1 cellular context compared by ENCODE assay signal in the genomic region with DNA sequence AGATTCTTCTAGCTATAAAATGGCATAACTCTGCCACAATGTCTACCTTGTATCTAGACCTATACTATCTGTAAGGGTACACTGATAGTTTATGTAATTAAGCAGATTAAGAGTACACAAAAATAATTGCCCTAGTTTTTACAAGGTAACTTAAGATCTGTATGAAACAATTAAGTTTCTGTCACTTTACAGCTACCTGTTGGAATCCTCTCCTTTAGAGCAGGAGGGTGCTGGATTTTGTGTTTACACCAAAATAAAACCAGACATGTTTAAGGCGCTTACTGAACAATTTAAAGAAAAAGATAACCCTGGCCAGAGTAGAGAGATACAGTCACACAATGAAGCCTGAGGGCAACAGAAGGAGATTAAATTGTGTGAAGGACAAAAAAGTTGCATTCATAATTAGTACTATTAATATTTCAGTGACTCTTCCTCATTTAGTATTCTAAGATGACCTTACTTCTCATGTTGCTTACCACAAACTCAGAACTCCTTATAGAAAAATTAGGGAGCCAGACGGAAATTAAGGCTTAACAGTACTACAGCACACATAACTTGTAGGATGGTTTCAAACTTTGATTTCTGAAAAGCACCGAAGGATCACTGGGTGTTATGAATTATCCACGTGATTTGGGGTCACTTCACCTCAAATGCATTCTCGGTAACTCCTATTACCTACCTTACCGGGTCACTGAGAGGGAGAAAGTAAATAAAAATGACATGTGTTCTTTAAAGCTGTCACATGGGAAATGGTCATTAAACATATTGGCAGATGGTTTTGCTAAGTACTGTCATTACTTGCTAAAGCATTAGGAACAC.
TF ChIP-seq lines count a peak whose summit lies in the region.

No MANE protein-coding gene starts in this region.

TF ChIP-seq in IMR-90, 13 proteins besides CTCF, POLR2A, EP300 and RAD21:
- no peak for TF ChIP-seq FOS (IDR thresholded peaks at IDR 0.05; ENCODE audit: low read depth, low read length)
- no peak for TF ChIP-seq CHD1 (IDR thresholded peaks at IDR 0.05; ENCODE audit: low read depth, low read length)
- no peak for TF ChIP-seq BHLHE40 (IDR thresholded peaks at IDR 0.05; ENCODE audit: low read depth, low read length)
- TF ChIP-seq, protein P1, sequence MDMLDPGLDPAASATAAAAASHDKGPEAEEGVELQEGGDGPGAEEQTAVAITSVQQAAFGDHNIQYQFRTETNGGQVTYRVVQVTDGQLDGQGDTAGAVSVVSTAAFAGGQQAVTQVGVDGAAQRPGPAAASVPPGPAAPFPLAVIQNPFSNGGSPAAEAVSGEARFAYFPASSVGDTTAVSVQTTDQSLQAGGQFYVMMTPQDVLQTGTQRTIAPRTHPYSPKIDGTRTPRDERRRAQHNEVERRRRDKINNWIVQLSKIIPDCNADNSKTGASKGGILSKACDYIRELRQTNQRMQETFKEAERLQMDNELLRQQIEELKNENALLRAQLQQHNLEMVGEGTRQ (IDR thresholded peaks at IDR 0.05; ENCODE audit: low read depth, low read length): no peak; the same call in 1 of the 2 replicates
- no peak for TF ChIP-seq MXI1 (IDR thresholded peaks at IDR 0.05; ENCODE audit: borderline replicate concordance, low read depth, low read length)
- TF ChIP-seq MAZ (IDR thresholded peaks at IDR 0.05; ENCODE audit: borderline replicate concordance, low read depth, low read length): no peak
- TF ChIP-seq NFE2L2 (IDR thresholded peaks at IDR 0.05; ENCODE audit: low read depth, low read length): no peak
- no peak for TF ChIP-seq RCOR1 (IDR thresholded peaks at IDR 0.05; ENCODE audit: insufficient replicate concordance, low read length)
- no peak for TF ChIP-seq RFX5 (IDR thresholded peaks at IDR 0.05; ENCODE audit: low read depth, low read length)
- TF ChIP-seq CEBPB (IDR thresholded peaks at IDR 0.05; ENCODE audit: low read depth, low read length): no peak
- TF ChIP-seq, protein P2, sequence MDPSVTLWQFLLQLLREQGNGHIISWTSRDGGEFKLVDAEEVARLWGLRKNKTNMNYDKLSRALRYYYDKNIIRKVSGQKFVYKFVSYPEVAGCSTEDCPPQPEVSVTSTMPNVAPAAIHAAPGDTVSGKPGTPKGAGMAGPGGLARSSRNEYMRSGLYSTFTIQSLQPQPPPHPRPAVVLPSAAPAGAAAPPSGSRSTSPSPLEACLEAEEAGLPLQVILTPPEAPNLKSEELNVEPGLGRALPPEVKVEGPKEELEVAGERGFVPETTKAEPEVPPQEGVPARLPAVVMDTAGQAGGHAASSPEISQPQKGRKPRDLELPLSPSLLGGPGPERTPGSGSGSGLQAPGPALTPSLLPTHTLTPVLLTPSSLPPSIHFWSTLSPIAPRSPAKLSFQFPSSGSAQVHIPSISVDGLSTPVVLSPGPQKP (IDR thresholded peaks at IDR 0.05; ENCODE audit: borderline replicate concordance, low read depth, low read length): no peak
- TF ChIP-seq MAFK (IDR thresholded peaks at IDR 0.05; ENCODE audit: low read depth, low read length): no peak
- TF ChIP-seq SMC3 (IDR thresholded peaks at IDR 0.05; ENCODE audit: low read depth, low read length): no peak
